ENCODE assay signal across 8 cellular contexts in the genomic region with DNA sequence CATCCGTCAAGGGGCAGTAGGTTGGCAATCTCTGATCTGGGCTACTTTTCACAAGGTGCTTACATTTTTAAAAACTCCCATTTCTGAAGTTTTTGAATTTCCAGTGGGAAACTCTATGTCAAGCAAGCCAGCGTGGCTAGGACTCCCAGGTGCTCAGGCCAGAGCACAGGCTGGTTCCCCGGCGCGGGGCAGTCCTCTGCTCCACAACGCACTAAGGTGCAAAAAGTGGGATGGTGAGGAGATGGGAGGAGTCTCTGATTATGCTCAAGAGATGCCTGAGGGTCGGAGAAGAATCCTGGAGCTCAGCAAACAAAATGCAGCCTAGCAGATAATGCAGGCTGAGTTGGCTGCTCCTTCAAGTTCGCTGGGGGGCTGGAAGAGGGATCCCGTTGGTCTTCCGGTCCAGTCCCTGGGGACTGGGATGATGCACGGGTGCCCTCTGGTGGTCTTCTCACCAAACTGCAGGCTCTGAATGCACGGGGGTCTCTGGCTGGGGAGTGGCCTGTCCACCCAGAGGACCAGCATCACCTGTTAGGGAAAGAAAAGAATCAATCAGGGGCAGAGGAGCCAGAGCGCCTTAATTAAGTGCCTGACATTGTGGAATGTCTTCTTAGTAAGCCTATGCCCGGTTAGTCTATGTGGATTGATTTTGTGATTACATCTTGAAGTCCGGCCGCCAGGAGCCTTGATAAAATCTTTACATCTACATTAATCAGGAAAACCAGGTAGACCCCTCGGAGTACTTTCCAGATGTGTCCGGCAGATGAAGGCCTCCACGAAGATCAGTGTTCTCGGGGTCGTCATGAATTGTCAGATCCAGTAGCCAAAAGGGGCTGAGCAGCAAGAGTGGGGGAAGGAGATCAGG.
DNase-seq lines count a peak whose midpoint lies in the region; ATAC-seq and TF ChIP-seq lines count a peak whose summit lies in the region.

No MANE protein-coding gene starts in this region.

- TF ChIP-seq POLR2A in breast epithelium (IDR thresholded peaks at IDR 0.05), result no peak

- H3K27ac ChIP-seq in breast epithelium, result peak overlapping the region in 1 of 2 donors; percentile 75

- peak overlapping the region in 2 of 3 donors; percentile 31 to 56 for H3K4me3 ChIP-seq in breast epithelium

- no peaks in the 10 kb centered on the region for H3K9me3 ChIP-seq in breast epithelium

- TF ChIP-seq CTCF in GM12874 (IDR thresholded peaks at IDR 0.05; ENCODE audit: insufficient read depth, low read depth, low read length) (peak; percentile 92), breast epithelium (IDR thresholded peaks at IDR 0.05) (peak; percentile 63 to 87 (median 80))

- H3K36me3 ChIP-seq in breast epithelium, result no peaks in the 10 kb centered on the region

- DNase-seq in AG08395 (ENCODE audit: low spot score), result peak; percentile 78
- DNase-seq in HT-29 (ENCODE audit: low spot score), result peak; percentile 76
- DNase-seq in SHP77 (lab: John Stamatoyannopoulos, UW), result peak; percentile 51 to 57
- no peak for DNase-seq in breast epithelium (ENCODE audit: low spot score in 2 of 2)
- DNase-seq in kidney glomerular epithelial cell (lab: John Stamatoyannopoulos, UW), result peak; percentile 6
- peak; percentile 12 for DNase-seq in stimulated activated CD4-positive, alpha-beta T cell treated with anti-CD3 and anti-CD28 coated beads, Interleukin-4, amount 100 ng/mL, for 1 hour

- H3K27me3 ChIP-seq in breast epithelium, result no peaks in the 10 kb centered on the region

- ATAC-seq in GM19455 (IDR thresholded peaks at IDR 0.05; ENCODE audit: unreplicated experiment), result no peak

- no peaks in the 10 kb centered on the region for H3K4me1 ChIP-seq in breast epithelium

- intact Hi-C loops in breast epithelium (cut with DNase I; ENCODE audit: low total_unique reads), result no loop called here

Comparison
In these comparisons a context has a peak if more than half of its experiments do, and no peak if none do; other contexts are left out.
1. DNase-seq: peak in AG08395 (single experiment), HT-29 (single experiment), SHP77 (2 of 2), kidney glomerular epithelial cell (single experiment) and stimulated activated CD4-positive, alpha-beta T cell treated with anti-CD3 and anti-CD28 coated beads, Interleukin-4, amount 100 ng/mL, for 1 hour (single experiment); none in breast epithelium (0 of 2).